ENCODE assay signal across 1 cellular context in the genomic region with DNA sequence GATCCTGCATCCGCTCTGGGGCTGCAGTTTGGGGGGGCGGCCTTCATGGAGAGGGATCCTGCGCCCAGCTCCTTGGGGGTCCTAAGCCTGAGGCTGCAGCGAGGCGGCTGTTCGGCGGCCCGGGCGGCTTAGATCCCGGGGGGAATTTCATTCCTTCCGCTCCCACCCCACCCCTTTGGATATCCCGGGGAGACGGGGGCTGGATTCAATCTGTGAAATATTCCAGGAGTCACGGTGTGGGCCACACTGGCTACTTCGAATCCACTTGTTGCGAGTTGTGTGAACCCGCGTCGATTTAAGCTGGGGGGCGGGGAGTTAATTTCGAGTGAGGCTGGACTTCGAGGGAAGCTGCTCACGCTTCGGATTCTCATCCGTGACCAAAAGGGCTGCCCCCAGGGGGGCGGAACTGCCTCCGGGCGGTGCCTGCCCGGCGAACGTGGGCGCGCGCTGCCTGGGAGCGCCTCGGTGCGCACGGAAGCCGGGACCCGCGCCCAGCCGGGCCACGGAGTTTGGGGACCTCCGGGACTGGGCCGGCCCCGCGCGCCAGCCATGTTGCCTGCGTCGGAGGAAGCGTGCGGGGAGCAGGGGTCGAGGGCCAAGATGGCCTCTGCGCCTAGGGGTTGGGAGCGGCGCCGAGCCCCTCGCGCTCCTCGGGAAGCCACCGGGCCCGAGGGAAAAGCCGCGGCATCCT.
TF ChIP-seq lines count a peak whose summit lies in the region.

No MANE protein-coding gene starts in this region.

TF ChIP-seq in endothelial cell of umbilical vein, 7 proteins besides CTCF, POLR2A, EP300 and RAD21:
- TF ChIP-seq GATA2 (IDR thresholded peaks at IDR 0.05; ENCODE audit: insufficient read depth, insufficient read length, low read depth, low read length) (no peak), FOS (IDR thresholded peaks at IDR 0.05; ENCODE audit: borderline replicate concordance, insufficient read depth, low read length) (no peak), POLR2AphosphoS5 (IDR thresholded peaks at IDR 0.05; ENCODE audit: insufficient read depth, low read depth, low read length) (no peak), JUN (IDR thresholded peaks at IDR 0.05; ENCODE audit: borderline replicate concordance, insufficient read depth, insufficient read length, low read depth) (no peak), EZH2 (IDR thresholded peaks at IDR 0.05; ENCODE audit: borderline replicate concordance, low read depth, low read length, severe bottlenecking) (no peak), MAX (IDR thresholded peaks at IDR 0.05; ENCODE audit: insufficient read depth, insufficient read length) (no peak), MYC (IDR thresholded peaks at IDR 0.05; ENCODE audit: low read depth, low read length) (no peak)
TF ChIP-seq in endothelial cell of umbilical vein: peak in this region for 0.
